8 cellular contexts compared by ENCODE assay signal in the genomic region with DNA sequence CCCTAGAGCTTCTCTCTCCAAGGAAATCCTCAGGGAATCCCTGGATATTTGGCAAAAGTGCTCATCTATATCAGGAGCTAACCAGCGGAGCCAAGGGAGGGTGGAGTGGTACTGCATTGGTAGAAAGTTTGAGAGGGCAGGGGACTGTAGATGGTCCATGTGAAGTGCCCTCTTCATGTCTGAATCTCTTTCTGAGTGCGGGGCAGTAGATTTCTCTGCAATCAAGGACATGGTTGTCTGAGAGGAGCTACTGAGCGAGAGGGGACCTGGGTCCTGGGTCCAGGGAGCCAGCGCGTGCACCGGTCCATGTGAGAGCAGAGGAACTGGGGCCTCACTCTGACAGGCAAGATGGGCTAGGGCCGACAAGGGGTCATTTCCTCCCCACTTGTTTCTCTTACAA. TPM values are rescaled to one million over a fixed set of nuclear protein-coding genes. Genes with fewer than 3 reads are reported as not detected.
DNase-seq lines count a peak whose midpoint lies in the region; ATAC-seq, FAIRE-seq and TF ChIP-seq lines count a peak whose summit lies in the region.

No MANE protein-coding gene starts in this region.

- peaks cover 19% of the 10 kb centered on the region for H3K79me2 ChIP-seq in osteoblast (ENCODE audit: insufficient read depth, low read length)

- H3K4me3 ChIP-seq in CD8-positive, alpha-beta memory T cell (ENCODE audit: low read length): peak overlapping the region; percentile 68
- H3K4me3 ChIP-seq in RWPE2 (ENCODE audit: severe bottlenecking): peak overlapping the region; percentile 40
- peak overlapping the region; percentile 79 for H3K4me3 ChIP-seq in osteoblast (ENCODE audit: insufficient read depth, low read length)

- DNase-seq in CD8-positive, alpha-beta memory T cell: no peak
- DNase-seq in RWPE2 (ENCODE audit: low spot score): no peak
- DNase-seq in endothelial cell (ENCODE audit: low spot score): no peak
- peak; percentile 75 for DNase-seq in osteoblast (ENCODE audit: insufficient read length, low spot score, missing footprints)
- no peak for DNase-seq in GM12891 (ENCODE audit: insufficient read length, low spot score)
- DNase-seq in pons (ENCODE audit: low spot score): no peak

- no peaks in the 10 kb centered on the region for H3K9me3 ChIP-seq in CD8-positive, alpha-beta memory T cell (ENCODE audit: low read length)
- H3K9me3 ChIP-seq in RWPE2 (ENCODE audit: severe bottlenecking): no peaks in the 10 kb centered on the region
- H3K9me3 ChIP-seq in osteoblast (ENCODE audit: low read depth, low read length): no peaks in the 10 kb centered on the region

- peaks cover under 1 to 4% of the 10 kb centered on the region in 2 donors for H3K27me3 Mint-ChIP-seq in CD8-positive, alpha-beta memory T cell
- peaks cover 1% of the 10 kb centered on the region for H3K27me3 Mint-ChIP-seq in endothelial cell (ENCODE audit: unreplicated experiment)

- H3K36me3 Mint-ChIP-seq in CD8-positive, alpha-beta memory T cell: no peaks in the 10 kb centered on the region
- H3K36me3 Mint-ChIP-seq in endothelial cell (ENCODE audit: low read depth, unreplicated experiment): no peaks in the 10 kb centered on the region

- H3K4me2 ChIP-seq in osteoblast (ENCODE audit: insufficient read depth, low read length): peak overlapping the region; percentile 83

- TF ChIP-seq CTCF in RWPE2 (IDR thresholded peaks at IDR 0.05; ENCODE audit: poor library complexity, severe bottlenecking): no peak
- no peak for TF ChIP-seq CTCF in endothelial cell (IDR thresholded peaks at IDR 0.05; ENCODE audit: unreplicated experiment)
- TF ChIP-seq CTCF in osteoblast (IDR thresholded peaks at IDR 0.05; ENCODE audit: extremely low read depth, low read depth, low read length): no peak

- no peak for TF ChIP-seq POLR2A in GM12891 (IDR thresholded peaks at IDR 0.05; ENCODE audit: low read depth, low read length)

- no peaks in the 10 kb centered on the region for H3K27me3 ChIP-seq in CD8-positive, alpha-beta memory T cell (ENCODE audit: insufficient read depth, low read length, poor library complexity, severe bottlenecking)
- no peaks in the 10 kb centered on the region for H3K27me3 ChIP-seq in RWPE2 (ENCODE audit: insufficient read depth, poor library complexity, severe bottlenecking)
- H3K27me3 ChIP-seq in osteoblast (ENCODE audit: insufficient read depth, low read length): no peaks in the 10 kb centered on the region

- H3K4me1 ChIP-seq in CD8-positive, alpha-beta memory T cell (ENCODE audit: insufficient read depth, low read length): peaks cover 30% of the 10 kb centered on the region
- H3K4me1 ChIP-seq in RWPE2 (ENCODE audit: insufficient read depth, poor library complexity, severe bottlenecking) (peaks cover 33% of the 10 kb centered on the region), osteoblast (ENCODE audit: insufficient read depth, low read length) (peaks cover 74% of the 10 kb centered on the region)

- ATAC-seq in RWPE2 (ENCODE audit: low read depth) (no peak), esophagus mucosa (no peak), GM19467 (IDR thresholded peaks at IDR 0.05; ENCODE audit: unreplicated experiment) (no peak)

- no peaks in the 10 kb centered on the region for H3K9me3 Mint-ChIP-seq in CD8-positive, alpha-beta memory T cell
- H3K9me3 Mint-ChIP-seq in endothelial cell (ENCODE audit: unreplicated experiment): no peaks in the 10 kb centered on the region

- CTCF ChIA-PET in CD8-positive, alpha-beta memory T cell (lab: Charles Lee): interaction anchor here (1.2 to 3.3 kb wide), 4 partner anchors 11 to 44 kb away, joined by 4 to 17 read pairs (median 4); no protein-coding TSS in a partner anchor

- peak overlapping the region; percentile 62 to 91 (median 82) for H3K4me3 Mint-ChIP-seq in CD8-positive, alpha-beta memory T cell
- H3K4me3 Mint-ChIP-seq in endothelial cell (ENCODE audit: unreplicated experiment): peak overlapping the region; percentile 52

- no peak for FAIRE-seq in GM12891 (lab: Jason Lieb, UNC)

- no peaks in the 10 kb centered on the region for H4K20me1 ChIP-seq in osteoblast (ENCODE audit: insufficient read depth, low read length)

- H3K27ac ChIP-seq in CD8-positive, alpha-beta memory T cell (ENCODE audit: low read depth, low read length): no peak overlapping the region
- peak overlapping the region; percentile 97 for H3K27ac ChIP-seq in RWPE2 (ENCODE audit: poor library complexity, severe bottlenecking)
- H3K27ac ChIP-seq in osteoblast (ENCODE audit: low read depth, low read length): peak overlapping the region; percentile 88

- peak overlapping the region; percentile 61 for H2AFZ ChIP-seq in osteoblast (ENCODE audit: low read length)

- peak overlapping the region in 7 of 8 donors; percentile 62 to 89 (median 74) for H3K27ac Mint-ChIP-seq in CD8-positive, alpha-beta memory T cell
- peak overlapping the region; percentile 25 for H3K27ac Mint-ChIP-seq in endothelial cell (ENCODE audit: unreplicated experiment)

- POLR2A ChIA-PET in CD8-positive, alpha-beta memory T cell (lab: Charles Lee): interaction anchor here (0.6 to 2.8 kb wide), 2 partner anchors 11 to 77 kb away, joined by 4 to 14 read pairs; no protein-coding TSS in a partner anchor

- no peaks in the 10 kb centered on the region for H3K36me3 ChIP-seq in CD8-positive, alpha-beta memory T cell (ENCODE audit: insufficient read depth, low read length)
- H3K36me3 ChIP-seq in RWPE2 (ENCODE audit: low read depth) (no peaks in the 10 kb centered on the region), osteoblast (ENCODE audit: insufficient read depth, low read length) (no peaks in the 10 kb centered on the region)

- peaks cover 24 to 34% (median 34%) of the 10 kb centered on the region in 3 donors for H3K4me1 Mint-ChIP-seq in CD8-positive, alpha-beta memory T cell
- H3K4me1 Mint-ChIP-seq in endothelial cell (ENCODE audit: unreplicated experiment): peaks cover 24% of the 10 kb centered on the region

TF ChIP-seq in GM12891, 5 proteins besides CTCF, POLR2A, EP300 and RAD21:
- TF ChIP-seq PAX5 (IDR thresholded peaks at IDR 0.05; ENCODE audit: insufficient read depth, low read length, severe bottlenecking) (no peak), POU2F2 (IDR thresholded peaks at IDR 0.05; ENCODE audit: low read depth, low read length) (no peak), SPI1 (IDR thresholded peaks at IDR 0.05; ENCODE audit: low read depth, low read length) (no peak), TAF1 (IDR thresholded peaks at IDR 0.05; ENCODE audit: low read depth, low read length) (no peak), POLR2AphosphoS5 (IDR thresholded peaks at IDR 0.05; ENCODE audit: low read depth, low read length) (no peak)

RNA-seq across cellular contexts. Expression of gene DIXDC1, which starts 0.7 kb away (rescaled TPM):
- total RNA-seq in CD8-positive, alpha-beta memory T cell: 10 to 100 TPM; 11.3 to 12.7 TPM
- 2.4 TPM for polyA plus RNA-seq in CD8-positive, alpha-beta memory T cell
- total RNA-seq in endothelial cell (ENCODE audit: unreplicated experiment) (6.2 TPM), osteoblast (27.4 and 28.6 TPM in 2 replicates), esophagus mucosa (3.3 TPM)
- 0.35 TPM for polyA plus RNA-seq in GM12891 (2012; ENCODE audit: low read depth, missing spikeins)

RNA-seq across cellular contexts. Expression of gene C11orf52, which starts 19.1 kb away (rescaled TPM):
- not detected for total RNA-seq in CD8-positive, alpha-beta memory T cell
- not detected for polyA plus RNA-seq in CD8-positive, alpha-beta memory T cell
- total RNA-seq in endothelial cell (ENCODE audit: unreplicated experiment) (2.8 TPM), osteoblast (1.2 and 1.4 TPM in 2 replicates), esophagus mucosa (3.5 TPM)
- not detected for polyA plus RNA-seq in GM12891 (2012; ENCODE audit: low read depth, missing spikeins)

RNA-seq across cellular contexts. Expression of gene HSPB2, which starts 25.3 kb away (rescaled TPM):
- total RNA-seq in CD8-positive, alpha-beta memory T cell: not detected
- polyA plus RNA-seq in CD8-positive, alpha-beta memory T cell: not detected
- total RNA-seq in endothelial cell (ENCODE audit: unreplicated experiment): not detected
- total RNA-seq in osteoblast: 2.1 and 2.2 TPM in 2 replicates
- 0.32 TPM for total RNA-seq in esophagus mucosa
- polyA plus RNA-seq in GM12891 (2012; ENCODE audit: low read depth, missing spikeins): not detected

RNA-seq across cellular contexts. Expression of gene CRYAB, which starts 26.3 kb away (rescaled TPM):
- total RNA-seq in CD8-positive, alpha-beta memory T cell: not detected
- not detected for polyA plus RNA-seq in CD8-positive, alpha-beta memory T cell
- total RNA-seq in endothelial cell (ENCODE audit: unreplicated experiment) (not detected), osteoblast (54.3 and 55.4 TPM in 2 replicates), esophagus mucosa (19.6 TPM)
- not detected for polyA plus RNA-seq in GM12891 (2012; ENCODE audit: low read depth, missing spikeins)

RNA-seq across cellular contexts. Expression of gene CFAP68, which starts 58.5 kb away (rescaled TPM):
- 10 to 100 TPM; 36.7 to 44.3 TPM for total RNA-seq in CD8-positive, alpha-beta memory T cell
- polyA plus RNA-seq in CD8-positive, alpha-beta memory T cell: 24.7 TPM
- total RNA-seq in endothelial cell (ENCODE audit: unreplicated experiment): 35.6 TPM
- 8.3 and 10.9 TPM in 2 replicates for total RNA-seq in osteoblast
- 22.5 TPM for total RNA-seq in esophagus mucosa
- polyA plus RNA-seq in GM12891 (2012; ENCODE audit: low read depth, missing spikeins): 100 TPM
